ENCODE assay signal across 30 cellular contexts in the genomic region with DNA sequence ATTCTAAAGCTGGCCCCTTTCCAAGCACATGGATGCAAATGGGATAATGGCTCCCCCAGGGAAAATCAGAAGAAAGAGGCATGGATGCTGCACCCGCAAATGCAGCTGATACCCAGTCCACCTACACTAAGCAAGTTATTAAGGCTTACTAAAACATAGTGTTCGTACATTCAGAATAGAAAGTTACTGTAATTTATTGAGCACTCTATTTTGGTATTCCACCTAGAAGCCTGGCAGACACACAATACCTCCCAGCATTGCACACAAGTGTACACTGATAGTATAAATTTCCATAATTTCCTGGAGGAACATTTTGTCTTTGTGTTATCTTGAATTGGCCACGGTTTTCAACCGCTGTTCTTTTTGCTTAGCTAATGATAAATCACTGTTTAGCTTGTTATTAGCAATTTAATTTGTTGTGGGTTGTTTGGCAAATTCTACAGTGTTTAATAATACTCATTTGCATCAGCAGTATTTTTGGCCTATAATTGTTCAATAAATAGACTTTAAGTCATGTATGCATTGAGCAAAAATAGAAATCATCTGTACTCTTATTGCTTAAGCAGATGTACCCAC.
DNase-seq lines count a peak whose midpoint lies in the region; ATAC-seq, FAIRE-seq and TF ChIP-seq lines count a peak whose summit lies in the region.
"Had no signal": no experiment of that assay in that cellular context is flagged by ENCODE, and none has a peak within 500 bp of the region (broad histone marks: within the 10 kb centered on the region; RNA-seq: fewer than 3 reads in every experiment).

No MANE protein-coding gene starts in this region.

- H3K9me3 Mint-ChIP-seq in stimulated activated naive CD8-positive, alpha-beta T cell treated with anti-CD3 and anti-CD28 coated beads, Interleukin-15, amount 100 ng/mL, for 72 hours = peaks cover 5 to 11% of the 10 kb centered on the region in 2 donors
- H3K9me3 Mint-ChIP-seq in natural killer cell treated with Interleukin-12 subunit alpha and Interleukin-12 subunit beta and Interleukin-15 and Interleukin-18, amount 100 ng/mL, for 72 hours = peaks cover 2% of the 10 kb centered on the region

- H3K27ac ChIP-seq in HepG2 (ENCODE audit: extremely low read length, insufficient read depth, low read length) (no peak overlapping the region), right lobe of liver (no peak overlapping the region)
- H3K27ac ChIP-seq: 22Rv1; BLaER1 treated with 17β-estradiol and CSF1 and Interleukin-3, amounts not matched to agents 10 nM and 100 nM; HL-60; PC-9 had no signal

- H3K27ac Mint-ChIP-seq in stimulated activated naive CD8-positive, alpha-beta T cell treated with anti-CD3 and anti-CD28 coated beads, Interleukin-15, amount 100 ng/mL, for 72 hours = no peak overlapping the region
- H3K27ac Mint-ChIP-seq in natural killer cell treated with Interleukin-12 subunit alpha and Interleukin-12 subunit beta and Interleukin-15 and Interleukin-18, amount 100 ng/mL, for 72 hours = no peak overlapping the region
- H3K27ac Mint-ChIP-seq: CD4-positive, alpha-beta memory T cell had no signal

- H3K4me2 ChIP-seq in HepG2 (ENCODE audit: low read depth, low read length) = no peak overlapping the region
- H3K4me2 ChIP-seq: BLaER1 treated with 17β-estradiol and CSF1 and Interleukin-3, amounts not matched to agents 10 nM and 100 nM; PC-9 had no signal

- no peaks in the 10 kb centered on the region for H3K27me3 Mint-ChIP-seq in stimulated activated naive CD8-positive, alpha-beta T cell treated with anti-CD3 and anti-CD28 coated beads, Interleukin-15, amount 100 ng/mL, for 72 hours
- peaks cover 0 to 3% of the 10 kb centered on the region in 2 donors for H3K27me3 Mint-ChIP-seq in natural killer cell treated with Interleukin-12 subunit alpha and Interleukin-12 subunit beta and Interleukin-15 and Interleukin-18, amount 100 ng/mL, for 72 hours

- no peak overlapping the region for H2AFZ ChIP-seq in HepG2 (ENCODE audit: low read length)
- H2AFZ ChIP-seq: PC-9 had no signal

- no peaks in the 10 kb centered on the region for H3K4me1 Mint-ChIP-seq in stimulated activated naive CD8-positive, alpha-beta T cell treated with anti-CD3 and anti-CD28 coated beads, Interleukin-15, amount 100 ng/mL, for 72 hours
- peaks cover 0 to 2% of the 10 kb centered on the region in 2 donors for H3K4me1 Mint-ChIP-seq in natural killer cell treated with Interleukin-12 subunit alpha and Interleukin-12 subunit beta and Interleukin-15 and Interleukin-18, amount 100 ng/mL, for 72 hours (ENCODE audit: low read depth in 2 of 2)
- H3K4me1 Mint-ChIP-seq: CD4-positive, alpha-beta memory T cell had no signal

- CTCF ChIA-PET in HepG2 (lab: Yijun Ruan, JAX; ENCODE audit: low intra/inter-chr PET ratio, low total read pairs) = no interaction called here

- no peaks in the 10 kb centered on the region for H3K36me3 ChIP-seq in HepG2 (replicated peaks in 1 of 2; ENCODE audit: control insufficient read depth in 1 of 2, insufficient read depth in 2 of 2, low read length in 2 of 2)
- no peaks in the 10 kb centered on the region for H3K36me3 ChIP-seq in right lobe of liver

- no peaks in the 10 kb centered on the region for H3K79me2 ChIP-seq in HepG2 (ENCODE audit: insufficient read depth, low read length)

- H3K4me1 ChIP-seq in HepG2 (ENCODE audit: insufficient read depth, low read length) (no peaks in the 10 kb centered on the region), right lobe of liver (peaks cover 0 to 3% (median 0%) of the 10 kb centered on the region in 4 donors)

- ATAC-seq in HepG2 (no peak), right lobe of liver (no peak), omental fat pad (ENCODE audit: low FRiP score) (peak; percentile 19)
- ATAC-seq in stimulated activated naive CD8-positive, alpha-beta T cell treated with anti-CD3 and anti-CD28 coated beads, Interleukin-15, amount 100 ng/mL, for 72 hours = no peak
- ATAC-seq in natural killer cell treated with Interleukin-12 subunit alpha and Interleukin-12 subunit beta and Interleukin-15 and Interleukin-18, amount 100 ng/mL, for 72 hours = no peak
- ATAC-seq: SK-N-SH treated with all-trans-retinoic acid at 6 μM for 48 hours had no signal

- no peak for TF ChIP-seq CTCF in HepG2 (CRISPR knock-in tag; IDR thresholded peaks at IDR 0.05)
- no peak for TF ChIP-seq CTCF in right lobe of liver (IDR thresholded peaks at IDR 0.05)
- TF ChIP-seq CTCF in omental fat pad (IDR thresholded peaks at IDR 0.05) = no peak
- no peak for TF ChIP-seq CTCF in GM10266 (IDR thresholded peaks at IDR 0.05; ENCODE audit: control insufficient read depth, insufficient read depth, low read depth, missing control alignments)

- TF ChIP-seq RAD21 in HepG2 (CRISPR knock-in tag; IDR thresholded peaks at IDR 0.05) = no peak

- no peaks in the 10 kb centered on the region for H3K36me3 Mint-ChIP-seq in natural killer cell treated with Interleukin-12 subunit alpha and Interleukin-12 subunit beta and Interleukin-15 and Interleukin-18, amount 100 ng/mL, for 72 hours
- H3K36me3 Mint-ChIP-seq: CD4-positive, alpha-beta memory T cell had no signal

- DNase-seq in DMS 273 (lab: John Stamatoyannopoulos, UW; ENCODE audit: unreplicated experiment) (peak; percentile 43), DMS 273 treated with DMSO at 0.1 percent for 48 hours (lab: John Stamatoyannopoulos, UW) (no peak), HepG2 (ENCODE audit: low spot score) (no peak), right lobe of liver (no peak), omental fat pad (ENCODE audit: low spot score) (no peak), GM10266 (ENCODE audit: extremely low spot score) (no peak)
- no peak for DNase-seq in stimulated activated naive CD8-positive, alpha-beta T cell treated with anti-CD3 and anti-CD28 coated beads, Interleukin-15, amount 100 ng/mL, for 72 hours
- DNase-seq in natural killer cell treated with Interleukin-12 subunit alpha and Interleukin-12 subunit beta and Interleukin-15 and Interleukin-18, amount 100 ng/mL, for 72 hours (ENCODE audit: low spot score) = no peak
- DNase-seq: ACHN; Calu3; CD4-positive, alpha-beta memory T cell; DMS53; GDM1; GOT3; HCEC 1CT; KBM-7; MM.1S; NCI-H1092; NCI-H146; NCI-H2029; NCI-H446 treated with DMSO at 0.1 percent for 48 hours; NCI-H526 treated with DMSO at 0.1 percent for 48 hours; PC-9; RPMI8226; SIG-M5 had no signal

- in situ Hi-C loops in HepG2 (cut with HindIII; ENCODE audit: extremely low pct_ligation_motif_present, low pct_unique_long_range_greater_than_20kb) = no loop called here

- intact Hi-C loops in HepG2 (cut with micrococcal nuclease; ENCODE audit: unreplicated experiment) (no loop called here), right lobe of liver (cut with DNase I) (no loop called here)

- no peak for TF ChIP-seq EP300 in HepG2 (IDR thresholded peaks at IDR 0.05; ENCODE audit: low read depth in 2 of 2, low read length in 2 of 2)
- no peak for TF ChIP-seq EP300 in HepG2 (CRISPR knock-in tag; IDR thresholded peaks at IDR 0.05; ENCODE audit: borderline replicate concordance)

- POLR2A ChIA-PET in HepG2 (lab: Yijun Ruan, JAX) = no interaction called here

- TF ChIP-seq POLR2A in HepG2 (IDR thresholded peaks at IDR 0.05; ENCODE audit: insufficient read depth in 1 of 2, low read depth in 2 of 2, low read length in 2 of 2) (no peak), right lobe of liver (IDR thresholded peaks at IDR 0.05) (no peak)

- H3K4me3 ChIP-seq in HepG2 (replicated peaks in 1 of 3; ENCODE audit: insufficient read depth in 1 of 3, low read depth in 2 of 3, low read length in 3 of 3) = no peak overlapping the region
- no peak overlapping the region for H3K4me3 ChIP-seq in right lobe of liver
- H3K4me3 ChIP-seq: BLaER1 treated with 17β-estradiol and CSF1 and Interleukin-3, amounts not matched to agents 10 nM and 100 nM; PC-9 had no signal

- WGBS in HepG2 (ENCODE audit: low lambda C conversion rate) = 47% methylated on average over 4 of the region's 4 CpGs
- 69% methylated on average over 4 of the region's 4 CpGs for WGBS in right lobe of liver (ENCODE audit: insufficient coverage, low coverage, low lambda C conversion rate, missing lambda C conversion rate)

- no peaks in the 10 kb centered on the region for H4K20me1 ChIP-seq in HepG2 (ENCODE audit: insufficient read depth, low read length)
- H4K20me1 ChIP-seq: BLaER1 treated with 17β-estradiol and CSF1 and Interleukin-3, amounts not matched to agents 10 nM and 100 nM had no signal

- no TSS peak for BruUV-seq in HepG2 (replicated peaks; lab: Mats Ljungman, UMichigan)

- H3K9ac ChIP-seq in HepG2 (ENCODE audit: insufficient read depth, low read depth, low read length) = no peak overlapping the region
- H3K9ac ChIP-seq: BLaER1 treated with 17β-estradiol and CSF1 and Interleukin-3, amounts not matched to agents 10 nM and 100 nM had no signal

- no peak for FAIRE-seq in HepG2 (lab: Jason Lieb, UNC)
- FAIRE-seq: GM19239 had no signal

- H3K4me3 Mint-ChIP-seq in stimulated activated naive CD8-positive, alpha-beta T cell treated with anti-CD3 and anti-CD28 coated beads, Interleukin-15, amount 100 ng/mL, for 72 hours = no peak overlapping the region
- no peak overlapping the region for H3K4me3 Mint-ChIP-seq in natural killer cell treated with Interleukin-12 subunit alpha and Interleukin-12 subunit beta and Interleukin-15 and Interleukin-18, amount 100 ng/mL, for 72 hours
- H3K4me3 Mint-ChIP-seq: CD4-positive, alpha-beta memory T cell had no signal

- no peaks in the 10 kb centered on the region for H3K27me3 ChIP-seq in HepG2 (ENCODE audit: control insufficient read depth in 1 of 2, insufficient read depth in 2 of 2, low read length in 2 of 2)
- no peaks in the 10 kb centered on the region for H3K27me3 ChIP-seq in right lobe of liver
- H3K27me3 ChIP-seq: BLaER1 treated with 17β-estradiol and CSF1 and Interleukin-3, amounts not matched to agents 10 nM and 100 nM had no signal

- H3K9me3 ChIP-seq in HepG2 (ENCODE audit: low read length) = 0 out of 2 replicates have a peak, but pooled peaks cover 5% of the 10 kb centered on the region
- H3K9me3 ChIP-seq in right lobe of liver = no peaks in the 10 kb centered on the region

TF ChIP-seq in HepG2, 621 proteins besides CTCF, POLR2A, EP300 and RAD21:
- TF ChIP-seq MAFF (IDR thresholded peaks at IDR 0.05; ENCODE audit: low read depth, low read length) = peak; percentile 37
- TF ChIP-seq NONO (IDR thresholded peaks at IDR 0.05) = no peak
- TF ChIP-seq NONO (CRISPR knock-in tag; conservative IDR thresholded peaks at IDR 0.05) = no peak
- no peak for TF ChIP-seq CENPX (CRISPR knock-in tag; IDR thresholded peaks at IDR 0.05)
- TF ChIP-seq MAFK (conservative IDR thresholded peaks at IDR 0.05 in 1 of 2, IDR thresholded peaks at IDR 0.05 in 1 of 2; ENCODE audit: low read length in 2 of 2) = peak in 1 of 2 experiments; percentile 54; a peak in 2 of 4 replicates
